In the genomic region with DNA sequence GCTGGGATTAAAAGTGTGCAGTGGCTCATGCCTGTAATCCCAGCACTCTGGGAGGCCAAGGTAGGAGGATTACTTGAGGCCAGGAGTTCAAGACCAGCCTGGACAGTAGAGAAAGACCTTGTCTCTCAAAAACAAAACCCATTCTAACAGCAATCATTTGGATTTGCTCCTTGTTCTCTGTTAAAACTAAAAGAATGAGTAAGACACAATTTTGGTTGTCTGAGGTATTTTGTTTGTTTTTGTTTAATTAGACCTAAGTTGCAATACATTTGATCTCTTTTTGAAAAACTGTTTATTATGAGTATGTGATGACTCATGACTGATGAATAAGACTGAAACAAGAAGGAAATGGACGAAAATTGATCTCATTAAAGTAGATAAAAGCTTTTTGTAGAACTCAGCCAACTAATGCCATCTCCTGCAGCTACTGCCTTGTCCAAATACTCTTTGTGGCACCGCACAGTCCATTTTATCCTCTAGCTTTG, we compare ENCODE assay signal across 11 cellular contexts. TPM values are rescaled to one million over a fixed set of nuclear protein-coding genes. Genes with fewer than 3 reads are reported as not detected.
A peak's percentile ranks its signal among the peaks of the same experiment; 100 is the strongest.
DNase-seq lines count a peak whose midpoint lies in the region; ATAC-seq, FAIRE-seq and TF ChIP-seq lines count a peak whose summit lies in the region.
"Had no signal": no experiment of that assay in that cellular context is flagged by ENCODE, and none has a peak within 500 bp of the region (broad histone marks: within the 10 kb centered on the region; RNA-seq: fewer than 3 reads in every experiment).

No MANE protein-coding gene starts in this region.

- in situ Hi-C loops in mammary epithelial cell (cut with MboI; ENCODE audit: low sequenced_read_pairs in 2 of 2): no loop called here

- H3K9ac ChIP-seq in mammary epithelial cell (ENCODE audit: insufficient read depth, low read length): no peak overlapping the region

- H3K36me3 Mint-ChIP-seq in activated CD4-positive, alpha-beta T cell treated with anti-CD3 and anti-CD28 coated beads, Interleukin-2, amount 10 ng/mL, durations not matched to agents 7 days and 5 days (ENCODE audit: low read depth): peaks cover 24% of the 10 kb centered on the region
- no peaks in the 10 kb centered on the region for H3K36me3 Mint-ChIP-seq in stimulated activated memory B cell treated with anti-CD40 and anti-IgM and Interleukin-4, amounts not matched to agents 10 μg/mL and 1 μg/mL and 100 μg/mL, for 72 hours

- peaks cover 12% of the 10 kb centered on the region for H3K4me1 ChIP-seq in mammary epithelial cell (ENCODE audit: insufficient read depth, low read length)

- H3K36me3 ChIP-seq in mammary epithelial cell (ENCODE audit: insufficient read depth, low read length): no peaks in the 10 kb centered on the region

- no peak for DNase-seq in activated CD4-positive, alpha-beta T cell treated with anti-CD3 and anti-CD28 coated beads, Interleukin-2, amount 10 ng/mL, durations not matched to agents 7 days and 5 days
- DNase-seq in activated CD4-positive, alpha-beta T cell treated with anti-CD3 and anti-CD28 coated beads for 4 hours: no peak
- DNase-seq in NCI-H146 (lab: John Stamatoyannopoulos, UW): peak; percentile 17
- peak; percentile 70 for DNase-seq in mammary epithelial cell
- no peak for DNase-seq in anterior cingulate cortex (lab: John Stamatoyannopoulos, UW)
- DNase-seq in GM12892 (ENCODE audit: insufficient read length): no peak
- DNase-seq: DMS153; effector memory CD4-positive, alpha-beta T cell; NCI-H187 treated with DMSO at 0.1 percent for 48 hours had no signal

- no peak overlapping the region for H3K4me3 Mint-ChIP-seq in activated CD4-positive, alpha-beta T cell treated with anti-CD3 and anti-CD28 coated beads, Interleukin-2, amount 10 ng/mL, durations not matched to agents 7 days and 5 days
- no peak overlapping the region for H3K4me3 Mint-ChIP-seq in stimulated activated memory B cell treated with anti-CD40 and anti-IgM and Interleukin-4, amounts not matched to agents 10 μg/mL and 1 μg/mL and 100 μg/mL, for 72 hours

- H3K9me3 ChIP-seq in mammary epithelial cell (replicated peaks; ENCODE audit: insufficient read depth, low read length): no peaks in the 10 kb centered on the region

- no peaks in the 10 kb centered on the region for H4K20me1 ChIP-seq in mammary epithelial cell (ENCODE audit: insufficient read depth, low read length)

- dilution Hi-C loops in mammary epithelial cell (cut with HindIII; ENCODE audit: low sequenced_read_pairs): no loop called here

- POLR2A ChIA-PET in activated CD4-positive, alpha-beta T cell treated with anti-CD3 and anti-CD28 coated beads, Interleukin-2, amount 10 ng/mL, durations not matched to agents 7 days and 5 days (lab: Charles Lee): interaction anchor here (0.7 kb wide), 2 partner anchors 17 to 80 kb away, joined by 3 to 4 read pairs; no protein-coding TSS in a partner anchor

- TF ChIP-seq CTCF in mammary epithelial cell (conservative IDR thresholded peaks at IDR 0.05 in 1 of 2, IDR thresholded peaks at IDR 0.05 in 1 of 2; ENCODE audit: extremely low read depth in 1 of 2, insufficient read depth in 1 of 2, low read depth in 1 of 2, low read length in 2 of 2): no peak

- H3K9me3 Mint-ChIP-seq in activated CD4-positive, alpha-beta T cell treated with anti-CD3 and anti-CD28 coated beads, Interleukin-2, amount 10 ng/mL, durations not matched to agents 7 days and 5 days: no peaks in the 10 kb centered on the region
- no peaks in the 10 kb centered on the region for H3K9me3 Mint-ChIP-seq in stimulated activated memory B cell treated with anti-CD40 and anti-IgM and Interleukin-4, amounts not matched to agents 10 μg/mL and 1 μg/mL and 100 μg/mL, for 72 hours

- H3K27me3 Mint-ChIP-seq in activated CD4-positive, alpha-beta T cell treated with anti-CD3 and anti-CD28 coated beads, Interleukin-2, amount 10 ng/mL, durations not matched to agents 7 days and 5 days: no peaks in the 10 kb centered on the region
- H3K27me3 Mint-ChIP-seq in stimulated activated memory B cell treated with anti-CD40 and anti-IgM and Interleukin-4, amounts not matched to agents 10 μg/mL and 1 μg/mL and 100 μg/mL, for 72 hours: no peaks in the 10 kb centered on the region

- H3K4me2 ChIP-seq in mammary epithelial cell (ENCODE audit: insufficient read depth, low read depth, low read length): peak overlapping the region; percentile 55

- WGBS in mammary epithelial cell (ENCODE audit: low coverage, missing lambda C conversion rate): 45% methylated on average over 2 of the region's 2 CpGs

- TF ChIP-seq POLR2A in GM12892 (IDR thresholded peaks at IDR 0.05; ENCODE audit: low read depth, low read length): no peak

- no TSS peak for BruUV-seq in mammary epithelial cell (replicated peaks; lab: Mats Ljungman, UMichigan)

- H3K27ac Mint-ChIP-seq in activated CD4-positive, alpha-beta T cell treated with anti-CD3 and anti-CD28 coated beads, Interleukin-2, amount 10 ng/mL, durations not matched to agents 7 days and 5 days: peak overlapping the region; percentile 71
- peak overlapping the region; percentile 22 for H3K27ac Mint-ChIP-seq in stimulated activated memory B cell treated with anti-CD40 and anti-IgM and Interleukin-4, amounts not matched to agents 10 μg/mL and 1 μg/mL and 100 μg/mL, for 72 hours

- CTCF ChIA-PET in activated CD4-positive, alpha-beta T cell treated with anti-CD3 and anti-CD28 coated beads, Interleukin-2, amount 10 ng/mL, durations not matched to agents 7 days and 5 days (lab: Charles Lee): interaction anchor here (0.7 to 1.7 kb wide), 6 partner anchors 9 to 487 kb away, joined by 3 to 7 read pairs (median 4); a partner anchor contains a TSS
- CTCF ChIA-PET in mammary epithelial cell (lab: Charles Lee; ENCODE audit: low non-redundant PET): no interaction called here

- no peaks in the 10 kb centered on the region for H3K27me3 ChIP-seq in mammary epithelial cell (ENCODE audit: insufficient read depth, low read length)

- H3K79me2 ChIP-seq in mammary epithelial cell (ENCODE audit: insufficient read depth, low read length): peaks cover 94% of the 10 kb centered on the region

- ATAC-seq in stimulated activated memory B cell treated with anti-CD40 and anti-IgM and Interleukin-4, amounts not matched to agents 10 μg/mL and 1 μg/mL and 100 μg/mL, for 72 hours: no peak
- no peak for ATAC-seq in HG03097 (IDR thresholded peaks at IDR 0.05; ENCODE audit: low FRiP score, unreplicated experiment)

- peaks cover 49% of the 10 kb centered on the region for H3K4me1 Mint-ChIP-seq in activated CD4-positive, alpha-beta T cell treated with anti-CD3 and anti-CD28 coated beads, Interleukin-2, amount 10 ng/mL, durations not matched to agents 7 days and 5 days
- peaks cover 64% of the 10 kb centered on the region for H3K4me1 Mint-ChIP-seq in stimulated activated memory B cell treated with anti-CD40 and anti-IgM and Interleukin-4, amounts not matched to agents 10 μg/mL and 1 μg/mL and 100 μg/mL, for 72 hours

- intact Hi-C loops in mammary epithelial cell (cut with micrococcal nuclease): no loop called here

- peak overlapping the region; percentile 15 for H3K27ac ChIP-seq in mammary epithelial cell (ENCODE audit: insufficient read depth, low read depth, low read length)

- no peak overlapping the region for H2AFZ ChIP-seq in mammary epithelial cell (ENCODE audit: low read depth, low read length)

- no peak for FAIRE-seq in GM12892 (lab: Jason Lieb, UNC)

- no peak overlapping the region for H3K4me3 ChIP-seq in mammary epithelial cell (replicated peaks in 1 of 3; ENCODE audit: insufficient read depth in 1 of 3, low read depth in 2 of 3, low read length in 3 of 3)

RNA-seq across cellular contexts. Expression of a gene that starts 29.0 kb away (rescaled TPM):
- 100 to 1,000 TPM; 151 to 157 TPM for total RNA-seq in activated CD4-positive, alpha-beta T cell treated with anti-CD3 and anti-CD28 coated beads, Interleukin-2, amount 10 ng/mL, durations not matched to agents 7 days and 5 days
- 100 to 1,000 TPM; 108 to 150 TPM for total RNA-seq in mammary epithelial cell
- 84.6 TPM for polyA plus RNA-seq in mammary epithelial cell
- polyA minus RNA-seq in mammary epithelial cell: 169 TPM
- polyA plus RNA-seq in GM12892 (2012; ENCODE audit: missing spikeins): 25.5 TPM

Comparison
In these comparisons a context has a peak if more than half of its experiments do, and no peak if none do; other contexts are left out.
1. DNase-seq: peak in NCI-H146 (single experiment) and mammary epithelial cell (single experiment); none in activated CD4-positive, alpha-beta T cell treated with anti-CD3 and anti-CD28 coated beads, Interleukin-2, amount 10 ng/mL, durations not matched to agents 7 days and 5 days (single experiment), activated CD4-positive, alpha-beta T cell treated with anti-CD3 and anti-CD28 coated beads for 4 hours (0 of 2), anterior cingulate cortex (0 of 58) and GM12892 (single experiment).